ENCODE assay signal across 8 cellular contexts in the genomic region with DNA sequence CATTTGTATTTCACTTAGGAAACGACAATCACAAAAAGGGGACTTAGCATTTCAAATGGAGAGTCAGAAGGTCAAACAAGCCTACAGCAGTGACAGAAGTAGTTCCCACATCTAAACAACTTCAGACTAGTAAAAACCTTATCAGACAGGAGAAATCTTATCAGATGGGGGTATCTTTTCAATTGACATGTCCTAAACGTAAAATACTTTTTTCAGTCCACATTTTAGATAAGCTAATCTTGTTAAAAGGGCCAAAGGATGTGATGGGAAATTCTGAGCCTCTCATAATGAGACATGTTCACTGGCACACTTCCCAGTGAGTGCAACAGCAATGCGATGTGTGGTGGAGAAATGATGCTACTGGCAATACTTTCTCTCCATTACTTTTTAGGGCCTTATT. TPM values are rescaled to one million over a fixed set of nuclear protein-coding genes. Genes with fewer than 3 reads are reported as not detected.
DNase-seq lines count a peak whose midpoint lies in the region; ATAC-seq and TF ChIP-seq lines count a peak whose summit lies in the region.

No MANE protein-coding gene starts in this region.

- peak overlapping the region; percentile 88 for H3K4me3 ChIP-seq in DOHH2 (ENCODE audit: low read length)
- H3K4me3 ChIP-seq in MG63, result peak overlapping the region; percentile 89
- peak overlapping the region; percentile 3 for H3K4me3 ChIP-seq in brain microvascular endothelial cell (ENCODE audit: low read depth, low read length)

- no peaks in the 10 kb centered on the region for H3K9me3 ChIP-seq in DOHH2 (ENCODE audit: control insufficient read depth, insufficient read depth, low read length)
- H3K9me3 ChIP-seq in MG63, result no peaks in the 10 kb centered on the region

- TF ChIP-seq CTCF in DOHH2 (IDR thresholded peaks at IDR 0.05; ENCODE audit: low read depth, low read length, poor library complexity, severe bottlenecking) (no peak), brain microvascular endothelial cell (IDR thresholded peaks at IDR 0.05; ENCODE audit: low read depth, low read length, missing control alignments) (no peak), GM13977 (IDR thresholded peaks at IDR 0.05; ENCODE audit: extremely low read depth, insufficient read depth, missing control alignments) (no peak)

- peaks cover 18% of the 10 kb centered on the region for H3K36me3 ChIP-seq in DOHH2 (ENCODE audit: control insufficient read depth, low read length)
- peaks cover 2% of the 10 kb centered on the region; the same call in 1 of the 2 replicates for H3K36me3 ChIP-seq in MG63
- no peaks in the 10 kb centered on the region for H3K36me3 ChIP-seq in brain microvascular endothelial cell (replicated peaks)

- no peak for ATAC-seq in GM21723 (IDR thresholded peaks at IDR 0.05; ENCODE audit: unreplicated experiment)

- no peaks in the 10 kb centered on the region for H3K9me2 ChIP-seq in DOHH2 (replicated peaks; ENCODE audit: control insufficient read depth, low read length)

- DNase-seq in MG63 (peak; percentile 64), brain microvascular endothelial cell (peak; percentile 79), mucosa of gallbladder (ENCODE audit: low spot score) (peak; percentile 27), GM13977 (ENCODE audit: low spot score) (no peak), KBM-7 (no peak), NCI-H345 (lab: John Stamatoyannopoulos, UW) (no peak)

- H4K20me1 ChIP-seq in DOHH2 (ENCODE audit: control insufficient read depth, insufficient read depth, low read depth, low read length), result peaks cover 32% of the 10 kb centered on the region

- peak overlapping the region; percentile 73 for H3K4me2 ChIP-seq in DOHH2 (ENCODE audit: low read length)

- H3K79me2 ChIP-seq in DOHH2 (ENCODE audit: control insufficient read depth, low read length), result peaks cover 74% of the 10 kb centered on the region

- in situ Hi-C loops in brain microvascular endothelial cell (cut with HindIII; ENCODE audit: low pct_ligation_motif_present, low sequenced_read_pairs), result no loop called here
- in situ Hi-C loops in GM13977 (cut with MboI; ENCODE audit: low pct_unique_long_range_greater_than_20kb, low sequenced_read_pairs, unreplicated experiment), result no loop called here
- in situ Hi-C loops in KBM-7 (cut with MboI; ENCODE audit: low pct_unique_long_range_greater_than_20kb, low sequenced_read_pairs), result no loop called here

- peaks cover 5% of the 10 kb centered on the region; the same call in 1 of the 2 replicates for H3F3A ChIP-seq in DOHH2 (ENCODE audit: control insufficient read depth, insufficient read depth)

- peaks cover 57% of the 10 kb centered on the region for H3K4me1 ChIP-seq in DOHH2 (ENCODE audit: control insufficient read depth, low read length)

- H3K27ac ChIP-seq in DOHH2 (ENCODE audit: low read depth, low read length) (no peak overlapping the region), brain microvascular endothelial cell (peak overlapping the region; percentile 78)

- H3K27me3 ChIP-seq in DOHH2 (ENCODE audit: control insufficient read depth, low read length) (no peaks in the 10 kb centered on the region), MG63 (no peaks in the 10 kb centered on the region), brain microvascular endothelial cell (replicated peaks) (no peaks in the 10 kb centered on the region)

RNA-seq across cellular contexts. Expression of gene MAPK1, which starts 2.4 kb away (rescaled TPM):
- total RNA-seq in MG63 (2014; rRNA removed; shearing (Covaris generic); ENCODE audit: low replicate concordance), result 47.7 and 63.0 TPM in 2 replicates
- 131 TPM for total RNA-seq in mucosa of gallbladder

Comparison
In these comparisons a context has a peak if more than half of its experiments do, and no peak if none do; other contexts are left out.
1. H3K4me3 ChIP-seq: peak in every context shown above with its lines; median percentile 89 in MG63; 88 in DOHH2; 3 in brain microvascular endothelial cell.
2. DNase-seq: peak in MG63 (single experiment), brain microvascular endothelial cell (single experiment) and mucosa of gallbladder (single experiment); none in GM13977 (single experiment), KBM-7 (single experiment) and NCI-H345 (single experiment).